Comparison of ENCODE assay signal across 7 cellular contexts in the genomic region with DNA sequence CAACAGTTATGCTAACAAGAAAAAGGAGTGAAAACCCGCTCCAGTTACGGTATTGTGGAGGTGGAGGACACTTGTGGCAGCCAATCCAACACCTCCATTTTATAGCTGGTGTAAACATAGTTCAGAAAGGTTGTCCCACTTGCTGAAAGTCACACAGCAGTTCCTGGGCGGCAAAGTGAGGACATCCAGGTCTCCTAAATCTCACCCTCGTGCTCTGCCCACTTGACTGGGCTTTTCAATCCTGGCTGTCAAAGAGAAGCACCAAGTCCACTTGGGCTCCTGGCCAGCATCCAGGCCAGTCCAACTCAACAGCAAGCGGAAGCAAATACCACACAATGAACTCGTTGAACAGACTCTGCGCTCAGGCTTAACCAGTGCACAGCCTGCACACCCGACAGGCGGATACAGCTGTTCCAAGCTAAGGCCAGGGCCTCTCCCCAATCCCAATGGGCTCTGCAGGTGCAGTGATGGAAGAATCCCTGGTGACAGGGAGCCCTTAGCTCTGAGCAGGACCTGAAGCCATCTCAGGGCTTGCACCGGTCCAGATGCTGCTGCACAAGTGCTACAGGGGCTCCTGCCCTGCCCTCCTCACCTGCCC.
DNase-seq lines count a peak whose midpoint lies in the region; ATAC-seq and TF ChIP-seq lines count a peak whose summit lies in the region.
"Not testable (repeated sequence)": the region's sequence is repeated elsewhere in the genome, so short reads cannot be mapped to it uniquely, and the experiment has no call there.

No MANE protein-coding gene starts in this region.

- not testable (repeated sequence) for TF ChIP-seq POLR2A in spleen (IDR thresholded peaks at IDR 0.05)

- peaks cover 68% of the 10 kb centered on the region for H3K4me1 Mint-ChIP-seq in GM23338
- H3K4me1 Mint-ChIP-seq in T-helper 1 cell treated with Interleukin-12 subunit alpha and Interleukin-12 subunit beta and Interleukin-4 antibody, amounts not matched to agents 30 μg/mL and 1 μg/mL, for 36 hours (ENCODE audit: low read depth): peaks cover 55% of the 10 kb centered on the region
- peaks cover 34 to 78% (median 72%) of the 10 kb centered on the region in 4 donors for H3K4me1 Mint-ChIP-seq in naive thymus-derived CD8-positive, alpha-beta T cell

- POLR2A ChIA-PET in naive thymus-derived CD8-positive, alpha-beta T cell (lab: Charles Lee): interaction anchor here (0.6 to 1.4 kb wide), 2 partner anchors 10 to 157 kb away, joined by 3 to 4 read pairs; no protein-coding TSS in a partner anchor

- intact Hi-C loops in spleen (cut with DNase I; ENCODE audit: low total_unique reads): not testable (repeated sequence)

- not testable (repeated sequence) for H3K9me3 ChIP-seq in right atrium auricular region, spleen

- H3K4me2 ChIP-seq in GM23338: not testable (repeated sequence)

- H3K79me2 ChIP-seq in GM23338 (replicated peaks; ENCODE audit: insufficient read depth): peaks cover 100% of the 10 kb centered on the region

- peaks cover 77% of the 10 kb centered on the region for H4K20me1 ChIP-seq in GM23338 (replicated peaks; ENCODE audit: insufficient read depth)

- H3K36me3 Mint-ChIP-seq in GM23338 (ENCODE audit: low read depth): peaks cover 63% of the 10 kb centered on the region
- peaks cover 16% of the 10 kb centered on the region for H3K36me3 Mint-ChIP-seq in T-helper 1 cell treated with Interleukin-12 subunit alpha and Interleukin-12 subunit beta and Interleukin-4 antibody, amounts not matched to agents 30 μg/mL and 1 μg/mL, for 36 hours (ENCODE audit: low read depth)
- H3K36me3 Mint-ChIP-seq in naive thymus-derived CD8-positive, alpha-beta T cell: peaks cover 0 to 20% (median 0%) of the 10 kb centered on the region in 3 donors

- not testable (repeated sequence) for TF ChIP-seq CTCF in GM23338 (conservative IDR thresholded peaks at IDR 0.05; ENCODE audit: low read depth in 2 of 2); coronary artery (IDR thresholded peaks at IDR 0.05); right atrium auricular region (IDR thresholded peaks at IDR 0.05); spleen (IDR thresholded peaks at IDR 0.05 in 8 of 11, conservative IDR thresholded peaks at IDR 0.05 in 3 of 11)

- H3K27ac Mint-ChIP-seq in GM23338: not testable (repeated sequence)
- H3K27ac Mint-ChIP-seq in T-helper 1 cell treated with Interleukin-12 subunit alpha and Interleukin-12 subunit beta and Interleukin-4 antibody, amounts not matched to agents 30 μg/mL and 1 μg/mL, for 36 hours: peak overlapping the region; percentile 81
- peak overlapping the region; percentile 12 to 97 (median 94) for H3K27ac Mint-ChIP-seq in naive thymus-derived CD8-positive, alpha-beta T cell

- DNase-seq in GM23338 (ENCODE audit: low spot score) (peak; percentile 11), coronary artery (ENCODE audit: low spot score) (peak; percentile 74), right atrium auricular region (ENCODE audit: low spot score) (peak; percentile 61), spleen (peak; percentile 76)
- peak; percentile 53 for DNase-seq in activated effector memory CD4-positive, alpha-beta T cell treated with anti-CD3 and anti-CD28 coated beads, Interleukin-2, amount 50 U/mL, for 16 hours
- peak in 2 of 10 donors; percentile 16 to 54 for DNase-seq in naive thymus-derived CD8-positive, alpha-beta T cell

- ATAC-seq in GM23338; naive thymus-derived CD8-positive, alpha-beta T cell: not testable (repeated sequence)

- not testable (repeated sequence) for H3K4me3 Mint-ChIP-seq in GM23338
- peak overlapping the region; percentile 51 for H3K4me3 Mint-ChIP-seq in T-helper 1 cell treated with Interleukin-12 subunit alpha and Interleukin-12 subunit beta and Interleukin-4 antibody, amounts not matched to agents 30 μg/mL and 1 μg/mL, for 36 hours
- H3K4me3 Mint-ChIP-seq in naive thymus-derived CD8-positive, alpha-beta T cell: peak overlapping the region in 7 of 10 donors; percentile 8 to 87 (median 45)

- not testable (repeated sequence) for H3K4me3 ChIP-seq in GM23338, coronary artery, right atrium auricular region, spleen

- peaks cover 37% of the 10 kb centered on the region for H3K27me3 Mint-ChIP-seq in GM23338 (ENCODE audit: insufficient read depth, low read depth, poor library complexity)
- not testable (repeated sequence) for H3K27me3 Mint-ChIP-seq in T-helper 1 cell treated with Interleukin-12 subunit alpha and Interleukin-12 subunit beta and Interleukin-4 antibody, amounts not matched to agents 30 μg/mL and 1 μg/mL, for 36 hours (ENCODE audit: low read depth); naive thymus-derived CD8-positive, alpha-beta T cell

- not testable (repeated sequence) for H3K9me3 Mint-ChIP-seq in GM23338; T-helper 1 cell treated with Interleukin-12 subunit alpha and Interleukin-12 subunit beta and Interleukin-4 antibody, amounts not matched to agents 30 μg/mL and 1 μg/mL, for 36 hours; naive thymus-derived CD8-positive, alpha-beta T cell

- H3K4me1 ChIP-seq in GM23338 (ENCODE audit: insufficient read depth): peaks cover 50% of the 10 kb centered on the region
- peaks cover 0 to 79% of the 10 kb centered on the region in 2 donors for H3K4me1 ChIP-seq in right atrium auricular region
- H3K4me1 ChIP-seq in spleen: peaks cover 76 to 98% (median 93%) of the 10 kb centered on the region in 6 donors

- H3K27ac ChIP-seq in GM23338 (ENCODE audit: low read depth) (peak overlapping the region; percentile 79; the same call in 1 of the 2 replicates), coronary artery (peak overlapping the region in 1 of 2 donors; percentile 84), right atrium auricular region (peak overlapping the region; percentile 83 to 88), spleen (peak overlapping the region in 6 of 8 donors; percentile 11 to 85 (median 74))

- peaks cover 55% of the 10 kb centered on the region for H3F3A ChIP-seq in GM23338 (replicated peaks; ENCODE audit: low read depth)

- H2AFZ ChIP-seq in GM23338: not testable (repeated sequence)

- 63 to 87% (median 78%) methylated on average over 9 to 10 of the region's 10 CpGs for WGBS in spleen, 5 donors

- H3K36me3 ChIP-seq in GM23338 (ENCODE audit: insufficient read depth) (peaks cover 15% of the 10 kb centered on the region), spleen (peaks cover 0 to 35% (median 5%) of the 10 kb centered on the region in 6 donors)
- not testable (repeated sequence) for H3K36me3 ChIP-seq in right atrium auricular region

- not testable (repeated sequence) for H3K27me3 ChIP-seq in GM23338 (ENCODE audit: insufficient read depth); right atrium auricular region; spleen (replicated peaks in 1 of 7)

- not testable (repeated sequence) for H3K9me2 ChIP-seq in GM23338 (ENCODE audit: insufficient read depth)
